30 cellular contexts compared by ENCODE assay signal in genomic region chr6:16647422-16647821, GRCh38.
"Had no signal": no experiment of that assay in that cellular context is flagged by ENCODE, and none has a peak within 500 bp of the region (broad histone marks: within the 10 kb centered on the region; RNA-seq: fewer than 3 reads in every experiment).

No MANE protein-coding gene starts in this region.

- H3K27me3 ChIP-seq: ascending aorta, cardiac muscle cell had no signal

- H3K27ac ChIP-seq: ascending aorta, cardiac muscle cell, VCaP had no signal

- H3K9me3 ChIP-seq: ascending aorta had no signal

- H3K4me3 ChIP-seq: ascending aorta, cardiac muscle cell had no signal

- FAIRE-seq: bronchial epithelial cell, TTC549 had no signal

- DNase-seq: activated B cell treated with CpG ODN at 0.5 μM for 24 hours; activated CD4-positive, alpha-beta memory T cell treated with anti-CD3 and anti-CD28 coated beads for 36 hours; activated CD4-positive, alpha-beta T cell treated with anti-CD3 and anti-CD28 coated beads for 4 hours; activated CD4-positive, alpha-beta T cell treated with anti-CD3 and anti-CD28 coated beads, Interleukin-2, amount 10 ng/mL, durations not matched to agents 24 days and 14 days; activated CD4-positive, alpha-beta T cell treated with anti-CD3 and anti-CD28 coated beads, Interleukin-2, amount 50 U/mL, for 1 hour; activated CD4-positive, alpha-beta T cell treated with anti-CD3 and anti-CD28 coated beads, Interleukin-2, amount 50 U/mL, for 4 hours; activated CD4-positive, CD25-positive, alpha-beta regulatory T cell treated with anti-CD3 and anti-CD28 coated beads, Interleukin-2, amount 50 U/mL, for 72 hours; activated CD8-positive, alpha-beta memory T cell treated with anti-CD3 and anti-CD28 coated beads, Interleukin-2, amount 50 U/mL, for 4 hours; activated CD8-positive, alpha-beta T cell treated with anti-CD3 and anti-CD28 coated beads for 36 hours; activated effector memory CD4-positive, alpha-beta T cell treated with anti-CD3 and anti-CD28 coated beads, Interleukin-2, amount 50 U/mL, for 16 hours; activated naive CD4-positive, alpha-beta T cell treated with anti-CD3 and anti-CD28 coated beads, Interleukin-2, amount 10 ng/mL, durations not matched to agents 7 days and 5 days; activated naive CD4-positive, alpha-beta T cell treated with Interleukin-2 at 50 U/mL for 16 hours; activated naive CD8-positive, alpha-beta T cell treated with anti-CD3 and anti-CD28 coated beads, Interleukin-2, amount 10 ng/mL, durations not matched to agents 7 days and 5 days; activated naive CD8-positive, alpha-beta T cell treated with anti-CD3 and anti-CD28 coated beads, Interleukin-2, amount 50 U/mL, for 24 hours; activated T-cell treated with anti-CD3 and anti-CD28 coated beads for 4 hours; activated T-cell treated with anti-CD3 and anti-CD28 coated beads, Interleukin-2, amount 50 U/mL, for 1 hour; activated T-cell treated with anti-CD3 and anti-CD28 coated beads, Interleukin-2, amount 50 U/mL, for 4 hours; activated T-cell treated with anti-CD3 and anti-CD28 coated beads, Interleukin-2, amount 50 U/mL, for 72 hours; amygdala; anterior cingulate cortex; caudate nucleus; cerebellar nuclear complex; T-helper 2 cell; T-helper 9 cell had no signal

- ATAC-seq: activated CD8-positive, alpha-beta T cell treated with anti-CD3 and anti-CD28 coated beads for 36 hours; activated naive CD8-positive, alpha-beta T cell treated with anti-CD3 and anti-CD28 coated beads, Interleukin-2, amount 50 U/mL, for 24 hours; activated T-cell treated with anti-CD3 and anti-CD28 coated beads, Interleukin-2, amount 50 U/mL, for 4 hours; activated T-cell treated with anti-CD3 and anti-CD28 coated beads, Interleukin-2, amount 50 U/mL, for 72 hours; activated T-helper 17 cell treated with anti-CD3 and anti-CD28 coated beads, Interleukin-2, amount 50 U/mL, for 72 hours had no signal
